ENCODE assay signal across 19 cellular contexts in the genomic region with DNA sequence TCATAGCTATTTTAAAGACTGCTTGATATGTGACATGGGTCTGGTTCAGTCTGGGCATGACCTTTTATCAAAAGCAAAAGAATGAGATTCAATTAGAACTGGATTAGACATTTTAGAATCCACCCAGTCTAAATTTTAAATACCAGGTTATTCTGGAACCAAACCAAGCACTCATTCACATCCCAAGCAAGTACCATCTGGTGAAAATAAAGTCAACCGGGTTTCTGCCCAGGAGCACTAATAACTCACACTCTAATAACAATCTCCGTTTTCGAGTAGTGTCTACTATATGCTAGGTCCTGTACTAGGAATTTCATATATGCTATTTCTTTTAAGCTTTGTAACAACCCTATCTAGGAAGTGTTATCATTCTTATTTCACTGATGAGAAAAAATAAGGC. TPM values are rescaled to one million over a fixed set of nuclear protein-coding genes. Genes with fewer than 3 reads are reported as not detected.
DNase-seq lines count a peak whose midpoint lies in the region; ATAC-seq and TF ChIP-seq lines count a peak whose summit lies in the region.
"Had no signal": no experiment of that assay in that cellular context is flagged by ENCODE, and none has a peak within 500 bp of the region (broad histone marks: within the 10 kb centered on the region; RNA-seq: fewer than 3 reads in every experiment).

No MANE protein-coding gene starts in this region.

- H3K27me3 ChIP-seq in CD4-positive, CD25-positive, alpha-beta regulatory T cell (ENCODE audit: control insufficient read depth, insufficient read depth, low read length), result no peaks in the 10 kb centered on the region
- H3K27me3 ChIP-seq in thyroid gland, result no peaks in the 10 kb centered on the region

- DNase-seq in activated CD4-positive, alpha-beta T cell treated with anti-CD3 and anti-CD28 coated beads, Interleukin-2, amount 10 ng/mL, durations not matched to agents 7 days and 5 days, result no peak
- no peak for DNase-seq in activated CD4-positive, alpha-beta T cell treated with anti-CD3 and anti-CD28 coated beads, Interleukin-2, amount 10 ng/mL, durations not matched to agents 24 days and 14 days
- no peak for DNase-seq in CD4-positive, CD25-positive, alpha-beta regulatory T cell
- no peak for DNase-seq in activated T-helper 1 cell treated with anti-CD3 and anti-CD28 coated beads, Interleukin-12 subunit alpha, Interleukin-12 subunit beta, Interleukin-2, Interleukin-4 antibody, amounts not matched to agents 30 ng/mL and 10 ng/mL and 1 ng/mL, durations not matched to agents 14 hours and 24 hours and 36 hours (ENCODE audit: low spot score)
- no peak for DNase-seq in thyroid gland
- no peak for DNase-seq in activated naive CD8-positive, alpha-beta T cell treated with anti-CD3 and anti-CD28 coated beads, Interleukin-2, amount 50 U/mL, for 24 hours
- DNase-seq in stimulated activated CD4-positive, alpha-beta T cell treated with anti-CD3 and anti-CD28 coated beads, Interleukin-4, amount 100 ng/mL, for 4 hours, result no peak
- DNase-seq: AML-193; Calu3; CD8-positive, alpha-beta T cell; DMS 273 treated with DMSO at 0.1 percent for 48 hours; DMS53; DND-41; EL; GM23248 had no signal

- CTCF ChIA-PET in activated CD4-positive, alpha-beta T cell treated with anti-CD3 and anti-CD28 coated beads, Interleukin-2, amount 10 ng/mL, durations not matched to agents 7 days and 5 days (lab: Charles Lee), result interaction anchor here (0.6 kb wide), 1 partner anchor 112 kb away, joined by 3 read pairs; no protein-coding TSS in a partner anchor

- peak overlapping the region; percentile 5 for H3K27ac Mint-ChIP-seq in activated CD4-positive, alpha-beta T cell treated with anti-CD3 and anti-CD28 coated beads, Interleukin-2, amount 10 ng/mL, durations not matched to agents 7 days and 5 days
- H3K27ac Mint-ChIP-seq in activated CD4-positive, alpha-beta T cell treated with anti-CD3 and anti-CD28 coated beads, Interleukin-2, amount 10 ng/mL, durations not matched to agents 24 days and 14 days, result no peak overlapping the region
- peak overlapping the region in 2 of 3 donors; percentile 5 to 46 for H3K27ac Mint-ChIP-seq in CD4-positive, CD25-positive, alpha-beta regulatory T cell
- peak overlapping the region; percentile 4 for H3K27ac Mint-ChIP-seq in activated T-helper 1 cell treated with anti-CD3 and anti-CD28 coated beads, Interleukin-12 subunit alpha, Interleukin-12 subunit beta, Interleukin-2, Interleukin-4 antibody, amounts not matched to agents 30 ng/mL and 10 ng/mL and 1 ng/mL, durations not matched to agents 14 hours and 24 hours and 36 hours
- H3K27ac Mint-ChIP-seq in activated naive CD8-positive, alpha-beta T cell treated with anti-CD3 and anti-CD28 coated beads, Interleukin-2, amount 50 U/mL, for 24 hours, result no peak overlapping the region
- H3K27ac Mint-ChIP-seq: CD8-positive, alpha-beta T cell had no signal

- 37 to 61% methylated on average over 3 of the region's 3 CpGs for WGBS in thyroid gland, 2 donors

- H3K4me3 Mint-ChIP-seq in activated CD4-positive, alpha-beta T cell treated with anti-CD3 and anti-CD28 coated beads, Interleukin-2, amount 10 ng/mL, durations not matched to agents 7 days and 5 days, result no peak overlapping the region
- H3K4me3 Mint-ChIP-seq in activated CD4-positive, alpha-beta T cell treated with anti-CD3 and anti-CD28 coated beads, Interleukin-2, amount 10 ng/mL, durations not matched to agents 24 days and 14 days, result no peak overlapping the region
- H3K4me3 Mint-ChIP-seq in CD4-positive, CD25-positive, alpha-beta regulatory T cell, result no peak overlapping the region
- no peak overlapping the region for H3K4me3 Mint-ChIP-seq in activated T-helper 1 cell treated with anti-CD3 and anti-CD28 coated beads, Interleukin-12 subunit alpha, Interleukin-12 subunit beta, Interleukin-2, Interleukin-4 antibody, amounts not matched to agents 30 ng/mL and 10 ng/mL and 1 ng/mL, durations not matched to agents 14 hours and 24 hours and 36 hours
- H3K4me3 Mint-ChIP-seq in activated naive CD8-positive, alpha-beta T cell treated with anti-CD3 and anti-CD28 coated beads, Interleukin-2, amount 50 U/mL, for 24 hours, result no peak overlapping the region
- H3K4me3 Mint-ChIP-seq: CD8-positive, alpha-beta T cell had no signal

- POLR2A ChIA-PET in activated CD4-positive, alpha-beta T cell treated with anti-CD3 and anti-CD28 coated beads, Interleukin-2, amount 10 ng/mL, durations not matched to agents 7 days and 5 days (lab: Charles Lee), result no interaction called here

- ATAC-seq in CD4-positive, CD25-positive, alpha-beta regulatory T cell (ENCODE audit: low read depth in 2 of 2), result no peak
- no peak for ATAC-seq in activated naive CD8-positive, alpha-beta T cell treated with anti-CD3 and anti-CD28 coated beads, Interleukin-2, amount 50 U/mL, for 24 hours
- ATAC-seq: A549; CD8-positive, alpha-beta T cell had no signal

- H3K9me3 ChIP-seq in CD4-positive, CD25-positive, alpha-beta regulatory T cell (ENCODE audit: control insufficient read depth in 2 of 2, low read length in 2 of 2), result no peaks in the 10 kb centered on the region
- no peaks in the 10 kb centered on the region for H3K9me3 ChIP-seq in thyroid gland
- H3K9me3 ChIP-seq: A549, HAP-1 had no signal

- no peaks in the 10 kb centered on the region for H3K9me3 Mint-ChIP-seq in activated CD4-positive, alpha-beta T cell treated with anti-CD3 and anti-CD28 coated beads, Interleukin-2, amount 10 ng/mL, durations not matched to agents 7 days and 5 days
- no peaks in the 10 kb centered on the region for H3K9me3 Mint-ChIP-seq in activated CD4-positive, alpha-beta T cell treated with anti-CD3 and anti-CD28 coated beads, Interleukin-2, amount 10 ng/mL, durations not matched to agents 24 days and 14 days
- no peaks in the 10 kb centered on the region for H3K9me3 Mint-ChIP-seq in CD4-positive, CD25-positive, alpha-beta regulatory T cell
- H3K9me3 Mint-ChIP-seq in activated T-helper 1 cell treated with anti-CD3 and anti-CD28 coated beads, Interleukin-12 subunit alpha, Interleukin-12 subunit beta, Interleukin-2, Interleukin-4 antibody, amounts not matched to agents 30 ng/mL and 10 ng/mL and 1 ng/mL, durations not matched to agents 14 hours and 24 hours and 36 hours, result no peaks in the 10 kb centered on the region
- H3K9me3 Mint-ChIP-seq in activated naive CD8-positive, alpha-beta T cell treated with anti-CD3 and anti-CD28 coated beads, Interleukin-2, amount 50 U/mL, for 24 hours, result no peaks in the 10 kb centered on the region
- H3K9me3 Mint-ChIP-seq: CD8-positive, alpha-beta T cell had no signal

- no peak for TF ChIP-seq POLR2A in thyroid gland (IDR thresholded peaks at IDR 0.05)

- H3K27me3 Mint-ChIP-seq in activated CD4-positive, alpha-beta T cell treated with anti-CD3 and anti-CD28 coated beads, Interleukin-2, amount 10 ng/mL, durations not matched to agents 7 days and 5 days, result no peaks in the 10 kb centered on the region
- H3K27me3 Mint-ChIP-seq in activated CD4-positive, alpha-beta T cell treated with anti-CD3 and anti-CD28 coated beads, Interleukin-2, amount 10 ng/mL, durations not matched to agents 24 days and 14 days, result no peaks in the 10 kb centered on the region
- no peaks in the 10 kb centered on the region for H3K27me3 Mint-ChIP-seq in CD4-positive, CD25-positive, alpha-beta regulatory T cell
- H3K27me3 Mint-ChIP-seq in activated T-helper 1 cell treated with anti-CD3 and anti-CD28 coated beads, Interleukin-12 subunit alpha, Interleukin-12 subunit beta, Interleukin-2, Interleukin-4 antibody, amounts not matched to agents 30 ng/mL and 10 ng/mL and 1 ng/mL, durations not matched to agents 14 hours and 24 hours and 36 hours (ENCODE audit: insufficient read depth), result no peaks in the 10 kb centered on the region
- no peaks in the 10 kb centered on the region for H3K27me3 Mint-ChIP-seq in activated naive CD8-positive, alpha-beta T cell treated with anti-CD3 and anti-CD28 coated beads, Interleukin-2, amount 50 U/mL, for 24 hours

- no peak for TF ChIP-seq CTCF in thyroid gland (IDR thresholded peaks at IDR 0.05)

- H3K27ac ChIP-seq in CD4-positive, CD25-positive, alpha-beta regulatory T cell (ENCODE audit: insufficient read depth, low read length, poor library complexity, severe bottlenecking), result no peak overlapping the region
- H3K27ac ChIP-seq in thyroid gland, result peak overlapping the region in 2 of 3 donors; percentile 21 to 29
- H3K27ac ChIP-seq: 22Rv1, A549, C4-2B, GM23248 had no signal

- H3K4me3 ChIP-seq in CD4-positive, CD25-positive, alpha-beta regulatory T cell (ENCODE audit: low read depth, low read length), result no peak overlapping the region
- no peak overlapping the region for H3K4me3 ChIP-seq in thyroid gland (replicated peaks in 1 of 3)
- H3K4me3 ChIP-seq: A549, GM23248, HAP-1 had no signal

- intact Hi-C loops in activated CD4-positive, alpha-beta T cell treated with anti-CD3 and anti-CD28 coated beads, Interleukin-2, amount 10 ng/mL, durations not matched to agents 24 days and 14 days (cut with micrococcal nuclease), result no loop called here
- intact Hi-C loops in activated T-helper 1 cell treated with anti-CD3 and anti-CD28 coated beads, Interleukin-12 subunit alpha, Interleukin-12 subunit beta, Interleukin-2, Interleukin-4 antibody, amounts not matched to agents 30 ng/mL and 10 ng/mL and 1 ng/mL, durations not matched to agents 14 hours and 24 hours and 36 hours (cut with micrococcal nuclease), result no loop called here
- intact Hi-C loops in thyroid gland (cut with DNase I), result no loop called here

- H3K4me1 Mint-ChIP-seq in activated CD4-positive, alpha-beta T cell treated with anti-CD3 and anti-CD28 coated beads, Interleukin-2, amount 10 ng/mL, durations not matched to agents 7 days and 5 days, result peaks cover 7% of the 10 kb centered on the region
- peaks cover 7% of the 10 kb centered on the region for H3K4me1 Mint-ChIP-seq in activated CD4-positive, alpha-beta T cell treated with anti-CD3 and anti-CD28 coated beads, Interleukin-2, amount 10 ng/mL, durations not matched to agents 24 days and 14 days
- H3K4me1 Mint-ChIP-seq in CD4-positive, CD25-positive, alpha-beta regulatory T cell, result peaks cover 3 to 9% (median 7%) of the 10 kb centered on the region in 4 donors
- H3K4me1 Mint-ChIP-seq in activated T-helper 1 cell treated with anti-CD3 and anti-CD28 coated beads, Interleukin-12 subunit alpha, Interleukin-12 subunit beta, Interleukin-2, Interleukin-4 antibody, amounts not matched to agents 30 ng/mL and 10 ng/mL and 1 ng/mL, durations not matched to agents 14 hours and 24 hours and 36 hours (ENCODE audit: low read depth), result peaks cover 9% of the 10 kb centered on the region
- peaks cover 5% of the 10 kb centered on the region for H3K4me1 Mint-ChIP-seq in activated naive CD8-positive, alpha-beta T cell treated with anti-CD3 and anti-CD28 coated beads, Interleukin-2, amount 50 U/mL, for 24 hours

- H3K36me3 Mint-ChIP-seq in activated CD4-positive, alpha-beta T cell treated with anti-CD3 and anti-CD28 coated beads, Interleukin-2, amount 10 ng/mL, durations not matched to agents 7 days and 5 days (ENCODE audit: low read depth), result peaks cover 27% of the 10 kb centered on the region
- peaks cover 34% of the 10 kb centered on the region for H3K36me3 Mint-ChIP-seq in activated CD4-positive, alpha-beta T cell treated with anti-CD3 and anti-CD28 coated beads, Interleukin-2, amount 10 ng/mL, durations not matched to agents 24 days and 14 days (ENCODE audit: low read depth)
- peaks cover 44% of the 10 kb centered on the region for H3K36me3 Mint-ChIP-seq in CD4-positive, CD25-positive, alpha-beta regulatory T cell
- peaks cover 32% of the 10 kb centered on the region for H3K36me3 Mint-ChIP-seq in activated T-helper 1 cell treated with anti-CD3 and anti-CD28 coated beads, Interleukin-12 subunit alpha, Interleukin-12 subunit beta, Interleukin-2, Interleukin-4 antibody, amounts not matched to agents 30 ng/mL and 10 ng/mL and 1 ng/mL, durations not matched to agents 14 hours and 24 hours and 36 hours (ENCODE audit: low read depth)
- peaks cover 30% of the 10 kb centered on the region for H3K36me3 Mint-ChIP-seq in activated naive CD8-positive, alpha-beta T cell treated with anti-CD3 and anti-CD28 coated beads, Interleukin-2, amount 50 U/mL, for 24 hours (ENCODE audit: low read depth)

- no peaks in the 10 kb centered on the region for H3K4me1 ChIP-seq in CD4-positive, CD25-positive, alpha-beta regulatory T cell (ENCODE audit: control insufficient read depth, insufficient read depth, low read length, poor library complexity, severe bottlenecking)
- peaks cover 11 to 14% of the 10 kb centered on the region in 2 donors for H3K4me1 ChIP-seq in thyroid gland
- H3K4me1 ChIP-seq: HAP-1 had no signal

- peaks cover 55% of the 10 kb centered on the region for H3K36me3 ChIP-seq in CD4-positive, CD25-positive, alpha-beta regulatory T cell (ENCODE audit: control insufficient read depth, insufficient read depth, low read length)
- no peaks in the 10 kb centered on the region for H3K36me3 ChIP-seq in thyroid gland

RNA-seq across cellular contexts. Expression of a gene that starts 30.6 kb away (rescaled TPM):
- 10 to 100 TPM; 16.9 to 20.3 TPM for total RNA-seq in activated CD4-positive, alpha-beta T cell treated with anti-CD3 and anti-CD28 coated beads, Interleukin-2, amount 10 ng/mL, durations not matched to agents 7 days and 5 days
- 24.7 and 26.0 TPM in 2 replicates for total RNA-seq in activated CD4-positive, alpha-beta T cell treated with anti-CD3 and anti-CD28 coated beads, Interleukin-2, amount 10 ng/mL, durations not matched to agents 24 days and 14 days
- total RNA-seq in CD4-positive, CD25-positive, alpha-beta regulatory T cell, result 16.4 TPM
- 10 to 100 TPM; 14.5 to 20.3 (median 17.1) TPM for polyA plus RNA-seq in CD4-positive, CD25-positive, alpha-beta regulatory T cell
- 24.6 and 26.3 TPM in 2 replicates for total RNA-seq in activated T-helper 1 cell treated with anti-CD3 and anti-CD28 coated beads, Interleukin-12 subunit alpha, Interleukin-12 subunit beta, Interleukin-2, Interleukin-4 antibody, amounts not matched to agents 30 ng/mL and 10 ng/mL and 1 ng/mL, durations not matched to agents 14 hours and 24 hours and 36 hours
- total RNA-seq in thyroid gland, result 10 to 100 TPM; 13.6 to 19.3 (median 14.2) TPM

Comparison
In these comparisons a context has a peak if more than half of its experiments do, and no peak if none do; other contexts are left out.
1. H3K27ac Mint-ChIP-seq: peak in activated CD4-positive, alpha-beta T cell treated with anti-CD3 and anti-CD28 coated beads, Interleukin-2, amount 10 ng/mL, durations not matched to agents 7 days and 5 days (single experiment), CD4-positive, CD25-positive, alpha-beta regulatory T cell (2 of 3) and activated T-helper 1 cell treated with anti-CD3 and anti-CD28 coated beads, Interleukin-12 subunit alpha, Interleukin-12 subunit beta, Interleukin-2, Interleukin-4 antibody, amounts not matched to agents 30 ng/mL and 10 ng/mL and 1 ng/mL, durations not matched to agents 14 hours and 24 hours and 36 hours (single experiment); none in activated CD4-positive, alpha-beta T cell treated with anti-CD3 and anti-CD28 coated beads, Interleukin-2, amount 10 ng/mL, durations not matched to agents 24 days and 14 days (single experiment) and activated naive CD8-positive, alpha-beta T cell treated with anti-CD3 and anti-CD28 coated beads, Interleukin-2, amount 50 U/mL, for 24 hours (single experiment).